Comparison of ENCODE assay signal across 15 cellular contexts in genomic region chr1:245129321-245129720, GRCh38. TPM values are rescaled to one million over a fixed set of nuclear protein-coding genes. Genes with fewer than 3 reads are reported as not detected.
DNase-seq lines count a peak whose midpoint lies in the region; ATAC-seq and TF ChIP-seq lines count a peak whose summit lies in the region.
"Had no signal": no experiment of that assay in that cellular context is flagged by ENCODE, and none has a peak within 500 bp of the region (broad histone marks: within the 10 kb centered on the region; RNA-seq: fewer than 3 reads in every experiment).

No MANE protein-coding gene starts in this region.

- H3K9me2 ChIP-seq in Karpas-422 (replicated peaks; ENCODE audit: insufficient read depth, low read length), result no peaks in the 10 kb centered on the region

- H3K27me3 ChIP-seq in IMR-90 (ENCODE audit: control insufficient read depth, insufficient read depth, low read length) (peaks cover 5% of the 10 kb centered on the region; the same call in 1 of the 2 replicates), spleen (replicated peaks in 1 of 7) (peaks cover 0 to 43% (median 0%) of the 10 kb centered on the region in 7 donors), Karpas-422 (ENCODE audit: low read length) (no peaks in the 10 kb centered on the region)
- H3K27me3 ChIP-seq: BLaER1 treated with 17β-estradiol and CSF1 and Interleukin-3, amounts not matched to agents 10 nM and 100 nM had no signal

- H3K4me3 Mint-ChIP-seq in chondrocyte (ENCODE audit: unreplicated experiment), result no peak overlapping the region
- H3K4me3 Mint-ChIP-seq: CD4-positive, CD25-positive, alpha-beta regulatory T cell had no signal

- H3K27ac ChIP-seq in IMR-90 (ENCODE audit: insufficient read depth, low read length), result no peak overlapping the region
- H3K27ac ChIP-seq in spleen, result no peak overlapping the region
- no peak overlapping the region for H3K27ac ChIP-seq in Karpas-422 (ENCODE audit: low read length)
- H3K27ac ChIP-seq: BLaER1 treated with 17β-estradiol and CSF1 and Interleukin-3, amounts not matched to agents 10 nM and 100 nM had no signal

- BruUV-seq in IMR-90 (replicated peaks; lab: Mats Ljungman, UMichigan), result no TSS peak

- H3K9me1 ChIP-seq in IMR-90 (ENCODE audit: insufficient read depth, low read length), result no peaks in the 10 kb centered on the region; the same call in 1 of the 2 replicates

- no peak overlapping the region for H3K4ac ChIP-seq in IMR-90 (ENCODE audit: low read depth, low read length)

- peak overlapping the region; percentile 13 for H2AK9ac ChIP-seq in IMR-90 (replicated peaks; ENCODE audit: low read depth, low read length, poor library complexity)

- no peak for ATAC-seq in IMR-90 (ENCODE audit: low read depth)

- no peak overlapping the region for H2AK5ac ChIP-seq in IMR-90 (ENCODE audit: low read depth, low read length)

- H3K79me2 ChIP-seq in Karpas-422 (ENCODE audit: low read length), result no peaks in the 10 kb centered on the region

- H3K4me1 ChIP-seq in IMR-90 (ENCODE audit: control insufficient read depth, insufficient read depth, low read length) (no peaks in the 10 kb centered on the region), spleen (no peaks in the 10 kb centered on the region), Karpas-422 (ENCODE audit: low read length) (no peaks in the 10 kb centered on the region; the same call in 1 of the 2 replicates)
- H3K4me1 ChIP-seq: HAP-1 had no signal

- no CpG with 5 or more reads among the region's 8 CpGs for WGBS in IMR-90 (ENCODE audit: extremely low coverage in 2 of 2, insufficient read length in 1 of 2), 2 experiments
- 46 to 56% (median 51%) methylated on average over 8 of the region's 8 CpGs for WGBS in spleen, 5 donors

- peaks cover 15% of the 10 kb centered on the region for H3K27me3 Mint-ChIP-seq in chondrocyte (ENCODE audit: low read depth)

- no peak overlapping the region for H4K91ac ChIP-seq in IMR-90 (ENCODE audit: insufficient read depth, low read depth, low read length)

- H3K9me3 ChIP-seq in IMR-90 (ENCODE audit: control insufficient read depth, insufficient read depth, low read length), result no peaks in the 10 kb centered on the region
- no peaks in the 10 kb centered on the region for H3K9me3 ChIP-seq in spleen
- H3K9me3 ChIP-seq in Karpas-422 (ENCODE audit: low read length), result no peaks in the 10 kb centered on the region
- H3K9me3 ChIP-seq: HAP-1 had no signal

- intact Hi-C loops in IMR-90 (cut with micrococcal nuclease) (no loop called here), spleen (cut with DNase I; ENCODE audit: low total_unique reads) (no loop called here)

- no peaks in the 10 kb centered on the region for H3K79me1 ChIP-seq in IMR-90 (ENCODE audit: low read depth in 1 of 2, low read length in 2 of 2)

- no peak overlapping the region for H4K5ac ChIP-seq in IMR-90 (ENCODE audit: low read depth, low read length)

- DNase-seq in IMR-90 (no peak), astrocyte of the hippocampus (ENCODE audit: low read depth, low spot score) (peak; percentile 20), chondrocyte (ENCODE audit: low spot score) (peak; percentile 18), spleen (peak; percentile 42), SHP77 (lab: John Stamatoyannopoulos, UW) (no peak), Karpas-422 (no peak), GM03348 (ENCODE audit: low spot score) (no peak)
- DNase-seq in activated CD8-positive, alpha-beta memory T cell treated with anti-CD3 and anti-CD28 coated beads for 24 hours, result no peak
- DNase-seq: ACHN; Calu3; CD4-positive, CD25-positive, alpha-beta regulatory T cell; EL; GDM1 had no signal

- H2BK20ac ChIP-seq in IMR-90 (ENCODE audit: low read depth, low read length), result no peak overlapping the region

- H2BK15ac ChIP-seq in IMR-90 (ENCODE audit: low read depth, low read length), result no peak overlapping the region

- no peak overlapping the region for H3K4me2 ChIP-seq in IMR-90 (ENCODE audit: low read depth, low read length)
- H3K4me2 ChIP-seq in Karpas-422 (ENCODE audit: low read depth, low read length, poor library complexity, severe bottlenecking), result no peak overlapping the region

- H3K56ac ChIP-seq in IMR-90 (ENCODE audit: extremely low read depth, insufficient read depth, low read length), result no peak overlapping the region

- H3K36me3 Mint-ChIP-seq in chondrocyte (ENCODE audit: low read depth), result peaks cover 7% of the 10 kb centered on the region
- H3K36me3 Mint-ChIP-seq: CD4-positive, CD25-positive, alpha-beta regulatory T cell had no signal

- H2BK5ac ChIP-seq in IMR-90 (ENCODE audit: low read depth, low read length, poor library complexity, severe bottlenecking), result no peak overlapping the region

- no peak overlapping the region for H2BK120ac ChIP-seq in IMR-90 (ENCODE audit: low read depth, low read length)

- no peak overlapping the region for H4K8ac ChIP-seq in IMR-90 (ENCODE audit: low read depth in 2 of 2, low read length in 2 of 2)

- no peak overlapping the region; the same call in 1 of the 2 replicates for H3K23ac ChIP-seq in IMR-90 (ENCODE audit: low read depth, low read length)

- dilution Hi-C loops in IMR-90 (cut with HindIII; ENCODE audit: low sequenced_read_pairs, unreplicated experiment), result no loop called here

- H3K9ac ChIP-seq in IMR-90 (ENCODE audit: low read depth, low read length) (no peak overlapping the region), Karpas-422 (ENCODE audit: low read length) (no peak overlapping the region)
- H3K9ac ChIP-seq: BLaER1 treated with 17β-estradiol and CSF1 and Interleukin-3, amounts not matched to agents 10 nM and 100 nM had no signal

- H3K14ac ChIP-seq in IMR-90 (replicated peaks; ENCODE audit: low read depth, low read length), result 0 out of 2 replicates have a peak overlapping the region, but pooled peaks have one; percentile 51

- no peak overlapping the region for H3K27ac Mint-ChIP-seq in chondrocyte (ENCODE audit: unreplicated experiment)
- H3K27ac Mint-ChIP-seq: CD4-positive, CD25-positive, alpha-beta regulatory T cell had no signal

- peak overlapping the region; percentile 43 for H2AFZ ChIP-seq in IMR-90 (replicated peaks; ENCODE audit: low read length, poor library complexity)
- H2AFZ ChIP-seq in Karpas-422 (ENCODE audit: low read length), result no peak overlapping the region

- CTCF ChIA-PET in IMR-90 (lab: Yijun Ruan, JAX), result interaction anchor here (0.5 kb wide), 1 partner anchor 1780 kb away, joined by 3 read pairs; no protein-coding TSS in a partner anchor

- H3K4me3 ChIP-seq in IMR-90 (ENCODE audit: insufficient read depth, low read depth, low read length) (no peak overlapping the region), spleen (no peak overlapping the region), Karpas-422 (ENCODE audit: low read length) (no peak overlapping the region)
- H3K4me3 ChIP-seq: BLaER1 treated with 17β-estradiol and CSF1 and Interleukin-3, amounts not matched to agents 10 nM and 100 nM; HAP-1 had no signal

- H3K36me3 ChIP-seq in IMR-90 (ENCODE audit: control insufficient read depth, insufficient read depth, low read length) (no peaks in the 10 kb centered on the region), spleen (no peaks in the 10 kb centered on the region), Karpas-422 (ENCODE audit: insufficient read depth, low read length) (no peaks in the 10 kb centered on the region)
- H3K36me3 ChIP-seq: HAP-1 had no signal

- no peak overlapping the region for H3K18ac ChIP-seq in IMR-90 (ENCODE audit: low read depth, low read length)

- peaks cover 5% of the 10 kb centered on the region for H3K4me1 Mint-ChIP-seq in chondrocyte (ENCODE audit: low read depth)
- H3K4me1 Mint-ChIP-seq: CD4-positive, CD25-positive, alpha-beta regulatory T cell had no signal

- in situ Hi-C loops in IMR-90 (cut with MboI; ENCODE audit: low sequenced_read_pairs), result no loop called here

- H4K20me1 ChIP-seq in IMR-90 (ENCODE audit: insufficient read depth, low read length) (no peaks in the 10 kb centered on the region), Karpas-422 (ENCODE audit: insufficient read depth, low read depth, low read length) (no peaks in the 10 kb centered on the region)
- H4K20me1 ChIP-seq: BLaER1 treated with 17β-estradiol and CSF1 and Interleukin-3, amounts not matched to agents 10 nM and 100 nM had no signal

- TF ChIP-seq POLR2A in IMR-90 (IDR thresholded peaks at IDR 0.05; ENCODE audit: low read depth, low read length) (no peak), spleen (IDR thresholded peaks at IDR 0.05) (no peak)

- POLR2A ChIA-PET in IMR-90 (lab: Charles Lee; ENCODE audit: unreplicated experiment), result interaction anchor here (0.5 to 1.2 kb wide), 2 partner anchors 37 to 73 kb away, joined by 3 to 5 read pairs; no protein-coding TSS in a partner anchor

- no peaks in the 10 kb centered on the region for H3K9me3 Mint-ChIP-seq in chondrocyte (ENCODE audit: low read depth)

- TF ChIP-seq RAD21 in IMR-90 (IDR thresholded peaks at IDR 0.05; ENCODE audit: low read length), result no peak

- TF ChIP-seq CTCF in IMR-90 (conservative IDR thresholded peaks at IDR 0.05; ENCODE audit: low read depth, low read length), result no peak
- no peak for TF ChIP-seq CTCF in chondrocyte (IDR thresholded peaks at IDR 0.05)
- no peak for TF ChIP-seq CTCF in spleen (IDR thresholded peaks at IDR 0.05 in 8 of 11, conservative IDR thresholded peaks at IDR 0.05 in 3 of 11)

TF ChIP-seq in IMR-90, 13 proteins besides CTCF, POLR2A, EP300 and RAD21 (continues in another document):
- TF ChIP-seq, protein P1, sequence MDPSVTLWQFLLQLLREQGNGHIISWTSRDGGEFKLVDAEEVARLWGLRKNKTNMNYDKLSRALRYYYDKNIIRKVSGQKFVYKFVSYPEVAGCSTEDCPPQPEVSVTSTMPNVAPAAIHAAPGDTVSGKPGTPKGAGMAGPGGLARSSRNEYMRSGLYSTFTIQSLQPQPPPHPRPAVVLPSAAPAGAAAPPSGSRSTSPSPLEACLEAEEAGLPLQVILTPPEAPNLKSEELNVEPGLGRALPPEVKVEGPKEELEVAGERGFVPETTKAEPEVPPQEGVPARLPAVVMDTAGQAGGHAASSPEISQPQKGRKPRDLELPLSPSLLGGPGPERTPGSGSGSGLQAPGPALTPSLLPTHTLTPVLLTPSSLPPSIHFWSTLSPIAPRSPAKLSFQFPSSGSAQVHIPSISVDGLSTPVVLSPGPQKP (IDR thresholded peaks at IDR 0.05; ENCODE audit: borderline replicate concordance, low read depth, low read length), result no peak
- TF ChIP-seq FOS (IDR thresholded peaks at IDR 0.05; ENCODE audit: low read depth, low read length) (no peak), RFX5 (IDR thresholded peaks at IDR 0.05; ENCODE audit: low read depth, low read length) (no peak), MXI1 (IDR thresholded peaks at IDR 0.05; ENCODE audit: borderline replicate concordance, low read depth, low read length) (no peak), CHD1 (IDR thresholded peaks at IDR 0.05; ENCODE audit: low read depth, low read length) (no peak), MAFK (IDR thresholded peaks at IDR 0.05; ENCODE audit: low read depth, low read length) (no peak)

RNA-seq across cellular contexts. Expression of gene KIF26B, which starts 25.5 kb away (rescaled TPM):
- 0.54 and 0.83 TPM in 2 replicates for total RNA-seq in IMR-90 (2012; rRNA removed)
- polyA plus RNA-seq in IMR-90 (2012; rRNA removed), result 0.37 and 0.53 TPM in 2 replicates
- 0.31 and 0.81 TPM in 2 replicates for polyA plus RNA-seq in IMR-90 (2012; cell fraction: cytosol; rRNA removed)
- 0.61 and 1.3 TPM in 2 replicates for polyA plus RNA-seq in IMR-90 (2012; cell fraction: nucleus; rRNA removed; ENCODE audit: low replicate concordance)
- total RNA-seq in chondrocyte, result 32.7 to 47.0 TPM (median 46.0 TPM) in 3 replicates
- total RNA-seq in spleen, result 1 to 10 TPM in 4 of 7 donors, under 1 TPM in 2, not detected in 1; 0.41 to 4.5 (median 1.1) TPM
- under 1 TPM; 0.07 to 0.16 (median 0.08) TPM for polyA plus RNA-seq in spleen
- total RNA-seq in Karpas-422 (2014; rRNA removed; shearing (Covaris generic); ENCODE audit: low replicate concordance), result 2.3 and 3.3 TPM in 2 replicates
- total RNA-seq: CD4-positive, CD25-positive, alpha-beta regulatory T cell had no signal
- polyA plus RNA-seq: CD4-positive, CD25-positive, alpha-beta regulatory T cell had no signal

Comparison
In these comparisons a context has a peak if more than half of its experiments do, and no peak if none do; other contexts are left out.
1. DNase-seq: peak in astrocyte of the hippocampus (single experiment), chondrocyte (single experiment) and spleen (single experiment); none in IMR-90 (single experiment), SHP77 (0 of 2), Karpas-422 (single experiment), activated CD8-positive, alpha-beta memory T cell treated with anti-CD3 and anti-CD28 coated beads for 24 hours (single experiment) and GM03348 (single experiment).